In the genomic region with DNA sequence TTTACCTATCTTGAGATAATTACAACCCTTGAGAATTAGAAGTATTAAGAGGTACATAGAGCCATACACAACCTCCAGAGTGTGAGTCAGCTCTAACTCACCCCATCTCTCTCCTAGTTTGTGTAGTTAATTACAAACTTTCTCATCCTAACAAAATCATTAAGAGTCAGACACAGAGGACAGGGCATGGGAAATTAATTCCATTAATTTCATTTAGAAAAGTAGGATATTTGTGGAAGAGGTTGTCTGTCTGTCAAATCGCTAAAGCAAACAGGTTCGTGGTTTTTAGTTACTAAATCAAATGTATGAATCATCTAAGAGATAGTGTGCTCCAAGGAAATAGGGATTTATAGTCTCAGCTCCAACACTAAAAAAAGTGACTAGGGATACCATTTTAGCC, we compare ENCODE assay signal across 13 cellular contexts.
"Had no signal": no experiment of that assay in that cellular context is flagged by ENCODE, and none has a peak within 500 bp of the region (broad histone marks: within the 10 kb centered on the region; RNA-seq: fewer than 3 reads in every experiment).

No MANE protein-coding gene starts in this region.

- DNase-seq: activated B cell treated with CpG ODN at 0.5 μM for 24 hours; activated CD4-positive, alpha-beta T cell treated with anti-CD3 and anti-CD28 coated beads, Interleukin-2, amount 10 ng/mL, durations not matched to agents 24 days and 14 days; activated naive CD4-positive, alpha-beta T cell treated with anti-CD3 and anti-CD28 coated beads, Interleukin-2, amount 50 U/mL, for 16 hours; activated T-cell treated with anti-CD3 and anti-CD28 coated beads for 4 hours; adrenal gland; dorsolateral prefrontal cortex; esophagus squamous epithelium; gastrocnemius medialis; kidney; stimulated activated CD4-positive, alpha-beta T cell treated with anti-CD3 and anti-CD28 coated beads, Interleukin-4, amount 100 ng/mL, for 4 hours; stimulated activated naive CD8-positive, alpha-beta T cell treated with anti-CD3 and anti-CD28 coated beads, Interleukin-15, amount 100 ng/mL, for 72 hours; testis had no signal

- FAIRE-seq: kidney had no signal

- H3K27ac ChIP-seq: adrenal gland, dorsolateral prefrontal cortex, gastrocnemius medialis, testis had no signal

- H3K4me3 ChIP-seq: adrenal gland, dorsolateral prefrontal cortex, esophagus squamous epithelium, gastrocnemius medialis, testis had no signal

- H3K4me1 ChIP-seq: adrenal gland, gastrocnemius medialis, testis had no signal

- H3K9me3 ChIP-seq: adrenal gland, gastrocnemius medialis, testis had no signal

- ATAC-seq: activated T-helper 17 cell treated with anti-CD3 and anti-CD28 coated beads, Interleukin-2, amount 50 U/mL, for 72 hours; gastrocnemius medialis; stimulated activated naive CD8-positive, alpha-beta T cell treated with anti-CD3 and anti-CD28 coated beads, Interleukin-15, amount 100 ng/mL, for 72 hours had no signal

- H3K36me3 ChIP-seq: adrenal gland, esophagus squamous epithelium, gastrocnemius medialis had no signal

- H3K27me3 ChIP-seq: adrenal gland, dorsolateral prefrontal cortex, esophagus squamous epithelium, gastrocnemius medialis, testis had no signal
